9 cellular contexts compared by ENCODE assay signal in genomic region chr12:65826513-65827171, GRCh38. TPM values are rescaled to one million over a fixed set of nuclear protein-coding genes. Genes with fewer than 3 reads are reported as not detected.
DNase-seq lines count a peak whose midpoint lies in the region; ATAC-seq and TF ChIP-seq lines count a peak whose summit lies in the region.
"Had no signal": no experiment of that assay in that cellular context is flagged by ENCODE, and none has a peak within 500 bp of the region (broad histone marks: within the 10 kb centered on the region; RNA-seq: fewer than 3 reads in every experiment).

No MANE protein-coding gene starts in this region.

- no peak overlapping the region for H3K27ac ChIP-seq in neural cell (ENCODE audit: low read length)
- H3K27ac ChIP-seq in prostate gland, result no peak overlapping the region

- peak overlapping the region; percentile 65 for H3K4me2 ChIP-seq in neural cell (ENCODE audit: low read length)

- H3K36me3 ChIP-seq in neural cell (ENCODE audit: insufficient read depth, low read length) (no peaks in the 10 kb centered on the region), prostate gland (no peaks in the 10 kb centered on the region)

- no peaks in the 10 kb centered on the region for H3F3A ChIP-seq in neural cell (ENCODE audit: insufficient read depth, low read length, poor library complexity, severe bottlenecking)

- H3K9me3 Mint-ChIP-seq in Calu3 (ENCODE audit: low read depth, unreplicated experiment) (no peaks in the 10 kb centered on the region), endothelial cell (ENCODE audit: unreplicated experiment) (no peaks in the 10 kb centered on the region)

- peaks cover 5% of the 10 kb centered on the region for H3K4me1 ChIP-seq in prostate gland (replicated peaks)

- H3K9ac ChIP-seq in neural cell (ENCODE audit: low read length), result no peak overlapping the region

- TF ChIP-seq POLR2A in prostate gland (IDR thresholded peaks at IDR 0.05), result no peak

- H3K36me3 Mint-ChIP-seq in Calu3 (ENCODE audit: insufficient read depth, unreplicated experiment), result peaks cover 83% of the 10 kb centered on the region
- H3K36me3 Mint-ChIP-seq in endothelial cell (ENCODE audit: low read depth, unreplicated experiment), result peaks cover 4% of the 10 kb centered on the region

- no peak for TF ChIP-seq EP300 in neural cell (conservative IDR thresholded peaks at IDR 0.05; ENCODE audit: poor library complexity, severe bottlenecking)

- peak overlapping the region; percentile 87 for H3K4me3 Mint-ChIP-seq in Calu3 (ENCODE audit: low read depth, unreplicated experiment)
- peak overlapping the region; percentile 95 for H3K4me3 Mint-ChIP-seq in endothelial cell (ENCODE audit: unreplicated experiment)

- H3K4me1 Mint-ChIP-seq in Calu3 (ENCODE audit: low read depth, unreplicated experiment), result peaks cover 45% of the 10 kb centered on the region
- H3K4me1 Mint-ChIP-seq in endothelial cell (ENCODE audit: unreplicated experiment), result peaks cover 41% of the 10 kb centered on the region

- no peaks in the 10 kb centered on the region for H3K27me3 Mint-ChIP-seq in Calu3 (ENCODE audit: unreplicated experiment)
- H3K27me3 Mint-ChIP-seq in endothelial cell (ENCODE audit: unreplicated experiment), result peaks cover 12% of the 10 kb centered on the region

- H3K4me3 ChIP-seq in neural cell (ENCODE audit: low read length) (peak overlapping the region; percentile 84), prostate gland (no peak overlapping the region)

- no peak overlapping the region for H2AFZ ChIP-seq in neural cell (ENCODE audit: low read depth, low read length)

- peak overlapping the region; percentile 92 for H3K27ac Mint-ChIP-seq in Calu3 (ENCODE audit: unreplicated experiment)
- peak overlapping the region; percentile 85 for H3K27ac Mint-ChIP-seq in endothelial cell (ENCODE audit: unreplicated experiment)

- no peak for ATAC-seq in activated CD4-positive, CD25-positive, alpha-beta regulatory T cell treated with anti-CD3 and anti-CD28 coated beads, Interleukin-2, amount 50 U/mL, for 24 hours
- no peak for ATAC-seq in GM21367 (IDR thresholded peaks at IDR 0.05; ENCODE audit: unreplicated experiment)
- ATAC-seq in HG02852 (IDR thresholded peaks at IDR 0.05; ENCODE audit: unreplicated experiment), result no peak

- TF ChIP-seq CTCF in Calu3 (IDR thresholded peaks at IDR 0.05; ENCODE audit: unreplicated experiment), result no peak
- no peak for TF ChIP-seq CTCF in endothelial cell (IDR thresholded peaks at IDR 0.05; ENCODE audit: unreplicated experiment)
- TF ChIP-seq CTCF in neural cell (IDR thresholded peaks at IDR 0.05; ENCODE audit: poor library complexity, severe bottlenecking), result no peak
- TF ChIP-seq CTCF in prostate gland (IDR thresholded peaks at IDR 0.05), result no peak

- H3K9me3 ChIP-seq in neural cell (ENCODE audit: low read length), result no peaks in the 10 kb centered on the region
- no peaks in the 10 kb centered on the region for H3K9me3 ChIP-seq in prostate gland

- WGBS in prostate gland, result 51% methylated on average over 13 of the region's 13 CpGs

- TF ChIP-seq RAD21 in neural cell (conservative IDR thresholded peaks at IDR 0.05), result no peak

- peaks cover 48% of the 10 kb centered on the region for H3K79me2 ChIP-seq in neural cell (replicated peaks; ENCODE audit: insufficient read depth, low read length)

- TSS peak; percentile 80 for BruUV-seq in Calu3 (replicated peaks; lab: Mats Ljungman, UMichigan)

- H4K20me1 ChIP-seq in neural cell (ENCODE audit: insufficient read depth), result no peaks in the 10 kb centered on the region

- H3K9me2 ChIP-seq in neural cell (ENCODE audit: insufficient read depth, low read length), result no peaks in the 10 kb centered on the region

- peaks cover 45% of the 10 kb centered on the region for H3K27me3 ChIP-seq in neural cell (ENCODE audit: insufficient read depth, low read depth, low read length)
- H3K27me3 ChIP-seq in prostate gland (replicated peaks; ENCODE audit: insufficient read depth), result peaks cover 5% of the 10 kb centered on the region

- DNase-seq in Calu3, result peak; percentile 15
- peak; percentile 66 for DNase-seq in LoVo (ENCODE audit: low spot score)
- DNase-seq in endothelial cell (ENCODE audit: low spot score), result no peak
- DNase-seq in prostate gland (ENCODE audit: low spot score), result no peak
- DNase-seq: effector memory CD4-positive, alpha-beta T cell had no signal

- CTCF ChIA-PET in Calu3 (lab: Charles Lee), result interaction anchor here (1.6 kb wide), 1 partner anchor 270 kb away, joined by 3 read pairs; no protein-coding TSS in a partner anchor

- intact Hi-C loops in Calu3 (cut with micrococcal nuclease; ENCODE audit: unreplicated experiment) (loop anchor here (1.0 to 10.0 kb wide), 7 partner anchors 50 to 514 kb away; no protein-coding TSS in a partner anchor), prostate gland (cut with DNase I) (no loop called here)

TF ChIP-seq in neural cell, 6 proteins besides CTCF, POLR2A, EP300 and RAD21:
- TF ChIP-seq TAF1 (IDR thresholded peaks at IDR 0.05; ENCODE audit: low read depth), result no peak
- no peak for TF ChIP-seq EZH2 (IDR thresholded peaks at IDR 0.05; ENCODE audit: borderline replicate concordance, insufficient read depth, low read length, poor library complexity, severe bottlenecking)
- TF ChIP-seq, protein P1, sequence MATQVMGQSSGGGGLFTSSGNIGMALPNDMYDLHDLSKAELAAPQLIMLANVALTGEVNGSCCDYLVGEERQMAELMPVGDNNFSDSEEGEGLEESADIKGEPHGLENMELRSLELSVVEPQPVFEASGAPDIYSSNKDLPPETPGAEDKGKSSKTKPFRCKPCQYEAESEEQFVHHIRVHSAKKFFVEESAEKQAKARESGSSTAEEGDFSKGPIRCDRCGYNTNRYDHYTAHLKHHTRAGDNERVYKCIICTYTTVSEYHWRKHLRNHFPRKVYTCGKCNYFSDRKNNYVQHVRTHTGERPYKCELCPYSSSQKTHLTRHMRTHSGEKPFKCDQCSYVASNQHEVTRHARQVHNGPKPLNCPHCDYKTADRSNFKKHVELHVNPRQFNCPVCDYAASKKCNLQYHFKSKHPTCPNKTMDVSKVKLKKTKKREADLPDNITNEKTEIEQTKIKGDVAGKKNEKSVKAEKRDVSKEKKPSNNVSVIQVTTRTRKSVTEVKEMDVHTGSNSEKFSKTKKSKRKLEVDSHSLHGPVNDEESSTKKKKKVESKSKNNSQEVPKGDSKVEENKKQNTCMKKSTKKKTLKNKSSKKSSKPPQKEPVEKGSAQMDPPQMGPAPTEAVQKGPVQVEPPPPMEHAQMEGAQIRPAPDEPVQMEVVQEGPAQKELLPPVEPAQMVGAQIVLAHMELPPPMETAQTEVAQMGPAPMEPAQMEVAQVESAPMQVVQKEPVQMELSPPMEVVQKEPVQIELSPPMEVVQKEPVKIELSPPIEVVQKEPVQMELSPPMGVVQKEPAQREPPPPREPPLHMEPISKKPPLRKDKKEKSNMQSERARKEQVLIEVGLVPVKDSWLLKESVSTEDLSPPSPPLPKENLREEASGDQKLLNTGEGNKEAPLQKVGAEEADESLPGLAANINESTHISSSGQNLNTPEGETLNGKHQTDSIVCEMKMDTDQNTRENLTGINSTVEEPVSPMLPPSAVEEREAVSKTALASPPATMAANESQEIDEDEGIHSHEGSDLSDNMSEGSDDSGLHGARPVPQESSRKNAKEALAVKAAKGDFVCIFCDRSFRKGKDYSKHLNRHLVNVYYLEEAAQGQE (IDR thresholded peaks at IDR 0.05; ENCODE audit: borderline replicate concordance), result no peak
- no peak for TF ChIP-seq MXI1 (conservative IDR thresholded peaks at IDR 0.05; ENCODE audit: poor library complexity, severe bottlenecking)
- no peak for TF ChIP-seq SMC3 (conservative IDR thresholded peaks at IDR 0.05; ENCODE audit: poor library complexity)
- TF ChIP-seq POLR2AphosphoS5 (IDR thresholded peaks at IDR 0.05), result no peak

RNA-seq across cellular contexts. Expression of gene HMGA2, which starts 2.4 kb away (rescaled TPM):
- total RNA-seq in Calu3 (2022), result 46.7 and 47.8 TPM in 2 replicates
- total RNA-seq in endothelial cell (ENCODE audit: unreplicated experiment), result 89.6 TPM
- 2.0 and 2.7 TPM in 2 replicates for polyA plus RNA-seq in neural cell
- polyA minus RNA-seq in neural cell, result 1.9 and 3.2 TPM in 2 replicates
- under 1 TPM; 0.09 to 0.28 TPM for total RNA-seq in prostate gland

Comparison
In these comparisons a context has a peak if more than half of its experiments do, and no peak if none do; other contexts are left out.
1. DNase-seq: peak in Calu3 (single experiment) and LoVo (single experiment); none in endothelial cell (single experiment) and prostate gland (single experiment).
2. RNA of gene HMGA2, which starts 2.4 kb away (total RNA-seq): 89.6 TPM in endothelial cell (single experiment) and 46.7 to 47.8 TPM in Calu3; 0.09 to 0.28 TPM in prostate gland; every median in the first group is over 10 times any median in the second.